ENCODE assay signal across 8 cellular contexts in the genomic region with DNA sequence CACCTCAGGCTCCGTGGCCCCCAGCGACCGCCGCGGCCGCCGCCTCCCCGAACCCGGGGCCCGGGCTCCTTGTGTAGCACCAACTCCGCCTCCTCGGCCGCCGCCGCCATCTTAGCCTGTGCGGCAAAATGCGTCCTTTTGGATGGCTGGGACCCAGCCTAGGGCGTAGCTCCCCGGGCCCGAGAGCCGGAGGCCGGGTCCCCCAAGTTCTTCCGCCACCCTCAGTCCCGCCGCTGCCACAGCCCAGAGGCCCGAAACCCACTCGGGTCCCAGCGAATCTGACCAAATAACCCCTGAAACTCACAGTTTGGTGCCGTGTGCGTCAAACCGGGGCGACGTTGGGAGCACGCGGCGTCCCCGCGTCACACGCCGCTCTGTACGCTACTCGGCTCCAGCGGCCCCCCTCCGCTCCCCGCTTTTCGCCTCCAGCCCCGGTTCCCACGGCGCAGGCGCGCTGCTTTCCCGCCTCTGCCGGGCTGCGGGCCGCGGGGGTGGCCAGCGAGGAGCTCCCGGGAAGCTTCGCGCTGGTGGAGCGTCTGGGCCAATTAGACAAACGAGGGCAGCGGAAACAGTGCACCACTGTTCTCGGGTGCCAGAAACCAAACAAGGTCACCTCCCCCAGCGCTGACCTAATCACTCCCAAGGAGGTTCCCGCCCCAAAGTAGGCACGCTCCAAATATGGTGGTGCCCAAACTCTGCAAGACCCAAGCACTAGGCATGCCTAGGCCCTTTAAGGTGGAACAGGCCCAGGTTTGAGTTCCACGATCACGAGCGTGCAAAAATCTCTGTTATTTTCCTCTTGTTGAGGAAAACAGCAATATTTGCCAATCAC.
A peak's percentile ranks its signal among the peaks of the same experiment; 100 is the strongest.
DNase-seq lines count a peak whose midpoint lies in the region; ATAC-seq and TF ChIP-seq lines count a peak whose summit lies in the region.

TSS of gene ZNF644 (minus strand) at position 350 of the 832 bp plus-strand sequence. CDS start 39,682 bp downstream, outside the sequence.

- peak within 1 kb of the TSS; percentile 84 for H3K4me3 ChIP-seq in AG10803 (ENCODE audit: low read length)

- no peak for TF ChIP-seq CTCF in AG10803 (conservative IDR thresholded peaks at IDR 0.05; ENCODE audit: low read length)

- ATAC-seq in GM19025 (IDR thresholded peaks at IDR 0.05; ENCODE audit: low read depth, unreplicated experiment) = peak; percentile 73
- ATAC-seq in HG03280 (IDR thresholded peaks at IDR 0.05; ENCODE audit: unreplicated experiment) = peak; percentile 77

- peak; percentile 95 for DNase-seq in AG10803 (ENCODE audit: low read depth)
- peak; percentile 89 for DNase-seq in NCI-H345 (lab: John Stamatoyannopoulos, UW)
- peak; percentile 76 for DNase-seq in activated CD4-positive, CD25-positive, alpha-beta regulatory T cell treated with anti-CD3 and anti-CD28 coated beads, Interleukin-2, amount 50 U/mL, for 16 hours (ENCODE audit: low read depth, low spot score)
- DNase-seq in central memory CD4-positive, alpha-beta T cell = peak; percentile 95
- DNase-seq in iris pigment epithelial cell (ENCODE audit: low read depth) = peak; percentile 89
- DNase-seq in stimulated activated CD4-positive, alpha-beta T cell treated with anti-CD3 and anti-CD28 coated beads, Interleukin-12 subunit alpha, Interleukin-12 subunit beta, amount 100 ng/mL, for 4 hours = peak; percentile 85

Comparison
In these comparisons a context has a peak if more than half of its experiments do, and no peak if none do; other contexts are left out.
1. Peak in every context shown above with its lines: DNase-seq, ATAC-seq and H3K4me3 ChIP-seq.